8 cellular contexts compared by ENCODE assay signal in the genomic region with DNA sequence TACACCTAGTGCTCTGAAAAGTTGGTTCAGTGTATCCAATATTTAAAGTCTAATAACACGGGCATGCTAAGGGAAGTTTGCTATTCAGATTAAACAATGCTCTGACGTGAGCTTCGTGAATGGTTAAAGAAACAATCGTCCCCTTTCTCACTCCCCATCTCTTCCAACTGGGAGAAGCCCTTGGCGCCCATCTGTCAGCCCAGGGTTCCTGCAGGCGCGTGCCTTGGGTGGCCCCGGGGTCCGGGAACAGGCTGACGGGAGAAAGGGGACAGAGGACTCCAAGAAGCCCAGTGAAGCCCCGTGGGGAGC. TPM values are rescaled to one million over a fixed set of nuclear protein-coding genes. Genes with fewer than 3 reads are reported as not detected.
A peak's percentile ranks its signal among the peaks of the same experiment; 100 is the strongest.
DNase-seq lines count a peak whose midpoint lies in the region; ATAC-seq and TF ChIP-seq lines count a peak whose summit lies in the region.

No MANE protein-coding gene starts in this region.

- TF ChIP-seq POLR2A in vagina (IDR thresholded peaks at IDR 0.05) = no peak

- H3K27ac ChIP-seq in heart right ventricle (peak overlapping the region; percentile 62 to 95 (median 88)), vagina (peak overlapping the region; percentile 90)

- intact Hi-C loops in heart right ventricle (cut with DNase I) = loop anchor here in 7 of 10 donors (5.0 to 10.0 kb wide), 4 partner anchors 71 to 171 kb away; a partner anchor contains a TSS
- intact Hi-C loops in Right ventricle myocardium superior (cut with DNase I) = no loop called here
- intact Hi-C loops in vagina (cut with DNase I) = no loop called here

- H3K4me1 ChIP-seq in heart right ventricle = peaks cover 0 to 26% (median 21%) of the 10 kb centered on the region in 9 donors
- H3K4me1 ChIP-seq in vagina = peaks cover 25% of the 10 kb centered on the region

- TF ChIP-seq CTCF in heart right ventricle (IDR thresholded peaks at IDR 0.05) (no peak), astrocyte of the spinal cord (IDR thresholded peaks at IDR 0.05; ENCODE audit: low read depth, low read length) (no peak), vagina (IDR thresholded peaks at IDR 0.05) (no peak)

- no peaks in the 10 kb centered on the region for H3K9me3 ChIP-seq in heart right ventricle
- H3K9me3 ChIP-seq in vagina = no peaks in the 10 kb centered on the region

- H3K4me3 ChIP-seq in heart right ventricle = peak overlapping the region; percentile 75 to 97 (median 88)
- H3K4me3 ChIP-seq in astrocyte of the spinal cord (ENCODE audit: low read depth, low read length) = peak overlapping the region; percentile 74
- H3K4me3 ChIP-seq in vagina = peak overlapping the region; percentile 57 to 72

- in situ Hi-C loops in astrocyte of the spinal cord (cut with HindIII; ENCODE audit: low sequenced_read_pairs) = no loop called here

- H3K36me3 ChIP-seq in heart right ventricle = peaks cover 0 to 14% (median 0%) of the 10 kb centered on the region in 9 donors
- H3K36me3 ChIP-seq in vagina = no peaks in the 10 kb centered on the region

- DNase-seq in heart right ventricle = no peak
- no peak for DNase-seq in Right ventricle myocardium superior
- DNase-seq in astrocyte of the spinal cord (ENCODE audit: low read depth, low spot score) = peak; percentile 3
- peak; percentile 21 for DNase-seq in medulla oblongata (ENCODE audit: extremely low spot score)
- DNase-seq in vagina (ENCODE audit: extremely low spot score in 2 of 2) = no peak
- DNase-seq in left lobe of liver (ENCODE audit: low spot score) = no peak
- no peak for DNase-seq in superior temporal gyrus (ENCODE audit: extremely low spot score)

- H3K27me3 ChIP-seq in heart right ventricle (no peaks in the 10 kb centered on the region), vagina (no peaks in the 10 kb centered on the region)

- ATAC-seq in heart right ventricle (no peak), Right ventricle myocardium superior (ENCODE audit: poor library complexity) (no peak), left lobe of liver (no peak), GM21447 (IDR thresholded peaks at IDR 0.05; ENCODE audit: unreplicated experiment) (no peak)

- 0% methylated on average over 11 of the region's 11 CpGs for WGBS in heart right ventricle, 2 donors

RNA-seq across cellular contexts. Expression of a gene that starts 0.4 kb away (rescaled TPM):
- total RNA-seq in heart right ventricle = 10 to 100 TPM; 23.8 to 32.9 (median 26.4) TPM
- polyA plus RNA-seq in heart right ventricle = 10 to 100 TPM; 21.1 to 21.2 TPM
- total RNA-seq in Right ventricle myocardium superior = 21.6 TPM
- 27.5 TPM for total RNA-seq in vagina
- total RNA-seq in left lobe of liver = 14.2 TPM

RNA-seq across cellular contexts. Expression of a gene that starts 9.3 kb away (rescaled TPM):
- total RNA-seq in heart right ventricle = 10 to 100 TPM in 7 of 10 donors, 1 to 10 TPM in 3; 9.1 to 15.2 (median 11.3) TPM
- 10 to 100 TPM; 31.9 to 35.3 TPM for polyA plus RNA-seq in heart right ventricle
- total RNA-seq in Right ventricle myocardium superior = 9.1 TPM
- total RNA-seq in vagina = 19.2 TPM
- total RNA-seq in left lobe of liver = 14.4 TPM

RNA-seq across cellular contexts. Expression of a gene that starts 19.1 kb away (rescaled TPM):
- total RNA-seq in heart right ventricle = 10 to 100 TPM; 19.7 to 28.4 (median 21.9) TPM
- polyA plus RNA-seq in heart right ventricle = 10 to 100 TPM; 10.2 to 59.3 TPM
- total RNA-seq in Right ventricle myocardium superior = 21.6 TPM
- total RNA-seq in vagina = 128 TPM
- total RNA-seq in left lobe of liver = 29.2 TPM

Comparison
In these comparisons a context has a peak if more than half of its experiments do, and no peak if none do; other contexts are left out.
1. intact Hi-C loops: an anchor here in heart right ventricle (5.0 to 10.0 kb wide); none called in Right ventricle myocardium superior and vagina.
2. DNase-seq: peak in astrocyte of the spinal cord (single experiment) and medulla oblongata (single experiment); none in heart right ventricle (0 of 2), Right ventricle myocardium superior (single experiment), vagina (0 of 2), left lobe of liver (single experiment) and superior temporal gyrus (single experiment).
3. Peak in every context shown above with its lines, with median percentiles within 50 percentile points of each other: H3K4me3 ChIP-seq.